8 cellular contexts compared by ENCODE assay signal in the genomic region with DNA sequence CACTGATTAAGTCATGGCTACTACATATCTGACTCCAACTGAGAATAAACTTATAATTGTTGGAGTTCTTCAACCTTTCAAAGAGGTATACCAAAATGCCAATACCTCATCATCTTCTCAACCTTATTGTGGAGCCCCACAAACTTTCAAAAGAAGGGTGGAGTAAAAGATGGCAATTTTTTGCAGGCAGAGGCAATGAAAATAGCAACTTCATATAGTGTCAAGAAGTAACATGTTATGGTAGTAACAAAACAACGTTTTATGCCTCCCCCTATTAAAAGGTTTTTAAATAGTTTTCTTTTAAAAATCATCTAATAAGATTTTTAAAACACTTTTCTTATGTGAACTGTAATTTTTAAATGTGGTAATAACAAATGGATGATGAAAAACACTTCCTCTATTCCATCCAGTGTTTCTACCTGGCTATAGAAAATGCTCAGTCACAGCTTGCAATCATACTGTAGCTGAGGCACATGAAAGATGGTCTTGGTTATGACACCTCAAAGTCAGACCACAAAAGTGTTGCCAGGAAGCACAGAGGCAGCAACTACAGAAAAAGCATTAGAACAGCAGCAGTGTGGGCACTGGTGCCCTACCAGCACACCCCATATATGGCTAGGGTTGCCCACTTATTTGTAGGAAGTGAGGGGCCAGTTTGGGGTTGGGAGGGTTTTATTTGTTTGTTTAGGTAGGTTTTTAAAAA.
DNase-seq lines count a peak whose midpoint lies in the region; ATAC-seq lines count a peak whose summit lies in the region.

No MANE protein-coding gene starts in this region.

- H3K4me1 Mint-ChIP-seq in T-helper 2 cell treated with Interferon-gamma antibody and Interleukin-4, amounts not matched to agents 5 μg/mL and 100 μg/mL, for 36 hours (ENCODE audit: low read depth) = peaks cover 46% of the 10 kb centered on the region

- peak overlapping the region; percentile 80 for H3K27ac Mint-ChIP-seq in T-helper 2 cell treated with Interferon-gamma antibody and Interleukin-4, amounts not matched to agents 5 μg/mL and 100 μg/mL, for 36 hours

- H3K9me3 Mint-ChIP-seq in T-helper 2 cell treated with Interferon-gamma antibody and Interleukin-4, amounts not matched to agents 5 μg/mL and 100 μg/mL, for 36 hours = no peaks in the 10 kb centered on the region

- peak; percentile 35 for DNase-seq in stimulated activated CD4-positive, alpha-beta T cell treated with anti-CD3 and anti-CD28 coated beads, Interleukin-15, amount 100 ng/mL, for 24 hours
- no peak for DNase-seq in stimulated activated CD4-positive, alpha-beta T cell treated with anti-CD3 and anti-CD28 coated beads, Interleukin-2, amount 100 ng/mL, for 48 hours
- DNase-seq in T-helper 2 cell treated with Interferon-gamma antibody and Interleukin-4, amounts not matched to agents 5 μg/mL and 100 μg/mL, for 36 hours (ENCODE audit: low spot score) = peak; percentile 33
- DNase-seq in fibroblast of gingiva (ENCODE audit: low read depth) (peak; percentile 10), DMS 273 treated with DMSO at 0.1 percent for 48 hours (lab: John Stamatoyannopoulos, UW) (no peak), medulla oblongata (ENCODE audit: extremely low spot score) (no peak), Ammon's horn (ENCODE audit: low spot score) (no peak)

- H3K36me3 Mint-ChIP-seq in T-helper 2 cell treated with Interferon-gamma antibody and Interleukin-4, amounts not matched to agents 5 μg/mL and 100 μg/mL, for 36 hours (ENCODE audit: low read depth) = peaks cover 11% of the 10 kb centered on the region

- H3K27me3 Mint-ChIP-seq in T-helper 2 cell treated with Interferon-gamma antibody and Interleukin-4, amounts not matched to agents 5 μg/mL and 100 μg/mL, for 36 hours (ENCODE audit: low read depth) = no peaks in the 10 kb centered on the region

- ATAC-seq in HG03064 (IDR thresholded peaks at IDR 0.05; ENCODE audit: low read depth, unreplicated experiment) = peak; percentile 97

- peak overlapping the region; percentile 41 for H3K4me3 Mint-ChIP-seq in T-helper 2 cell treated with Interferon-gamma antibody and Interleukin-4, amounts not matched to agents 5 μg/mL and 100 μg/mL, for 36 hours

Comparison
In these comparisons a context has a peak if more than half of its experiments do, and no peak if none do; other contexts are left out.
1. DNase-seq: peak in stimulated activated CD4-positive, alpha-beta T cell treated with anti-CD3 and anti-CD28 coated beads, Interleukin-15, amount 100 ng/mL, for 24 hours (single experiment), T-helper 2 cell treated with Interferon-gamma antibody and Interleukin-4, amounts not matched to agents 5 μg/mL and 100 μg/mL, for 36 hours (single experiment) and fibroblast of gingiva (single experiment); none in stimulated activated CD4-positive, alpha-beta T cell treated with anti-CD3 and anti-CD28 coated beads, Interleukin-2, amount 100 ng/mL, for 48 hours (0 of 2), DMS 273 treated with DMSO at 0.1 percent for 48 hours (single experiment), medulla oblongata (single experiment) and Ammon's horn (single experiment).